ENCODE assay signal across 9 cellular contexts in genomic region chr7:97027427-97028234, GRCh38. TPM values are rescaled to one million over a fixed set of nuclear protein-coding genes. Genes with fewer than 3 reads are reported as not detected.
DNase-seq lines count a peak whose midpoint lies in the region; ATAC-seq, FAIRE-seq and TF ChIP-seq lines count a peak whose summit lies in the region.
"Had no signal": no experiment of that assay in that cellular context is flagged by ENCODE, and none has a peak within 500 bp of the region (broad histone marks: within the 10 kb centered on the region; RNA-seq: fewer than 3 reads in every experiment).

No MANE protein-coding gene starts in this region.

- H3K27me3 ChIP-seq in endothelial cell of umbilical vein (ENCODE audit: control insufficient read depth in 2 of 2, insufficient read depth in 2 of 2, low read length in 2 of 2), result peaks cover 51 to 64% of the 10 kb centered on the region in 2 experiments
- H3K27me3 ChIP-seq in mucosa of rectum (ENCODE audit: control insufficient read depth in 2 of 2, insufficient read depth in 2 of 2, low read length in 2 of 2), result peaks cover 47 to 57% of the 10 kb centered on the region in 2 donors

- no TSS peak for BruUV-seq in endothelial cell of umbilical vein (replicated peaks; lab: Mats Ljungman, UMichigan)

- H3K4me1 Mint-ChIP-seq in activated CD8-positive, alpha-beta memory T cell treated with anti-CD3 and anti-CD28 coated beads, Interleukin-2, amount 10 ng/mL, durations not matched to agents 7 days and 5 days, result peaks cover 21% of the 10 kb centered on the region

- H3K4me3 ChIP-seq in endothelial cell of umbilical vein (replicated peaks in 1 of 3; ENCODE audit: insufficient read depth in 1 of 3, low read depth in 1 of 3, low read length in 3 of 3), result peak overlapping the region in 2 of 3 experiments; percentile 11 to 12
- peak overlapping the region; percentile 24 to 62 for H3K4me3 ChIP-seq in mucosa of rectum (ENCODE audit: low read length in 2 of 2)

- dilution Hi-C loops in endothelial cell of umbilical vein (cut with MboI; ENCODE audit: extremely low pct_ligation_motif_present, low sequenced_read_pairs), result no loop called here

- peak overlapping the region; percentile 62 for H3K4me2 ChIP-seq in endothelial cell of umbilical vein (ENCODE audit: insufficient read depth, low read length)

- peak; percentile 90 for FAIRE-seq in endothelial cell of umbilical vein (lab: Jason Lieb, UNC)
- FAIRE-seq: colon had no signal

- CTCF ChIA-PET in activated CD8-positive, alpha-beta memory T cell treated with anti-CD3 and anti-CD28 coated beads, Interleukin-2, amount 10 ng/mL, durations not matched to agents 7 days and 5 days (lab: Charles Lee), result interaction anchor here (0.9 to 2.5 kb wide), 21 partner anchors 9 to 1114 kb away, joined by 3 to 26 read pairs (median 5); no protein-coding TSS in a partner anchor
- CTCF ChIA-PET in endothelial cell of umbilical vein (lab: Charles Lee), result interaction anchor here (0.6 to 5.9 kb wide), 81 partner anchors 11 to 1337 kb away, joined by 3 to 211 read pairs (median 4); no protein-coding TSS in a partner anchor

- H3K27ac Mint-ChIP-seq in activated CD8-positive, alpha-beta memory T cell treated with anti-CD3 and anti-CD28 coated beads, Interleukin-2, amount 10 ng/mL, durations not matched to agents 7 days and 5 days, result peak overlapping the region; percentile 48

- no peaks in the 10 kb centered on the region for H3K79me2 ChIP-seq in endothelial cell of umbilical vein (ENCODE audit: control insufficient read depth, insufficient read depth, low read length)

- intact Hi-C loops in endothelial cell of umbilical vein (cut with micrococcal nuclease), result loop anchor here (1.0 to 10.0 kb wide), 9 partner anchors 353 to 1304 kb away; partner anchors contain the start of gene SLC25A13

- H3K9me1 ChIP-seq in endothelial cell of umbilical vein (replicated peaks; ENCODE audit: control insufficient read depth, extremely low read depth, insufficient read depth, low read length), result no peaks in the 10 kb centered on the region

- H3K36me3 Mint-ChIP-seq in activated CD8-positive, alpha-beta memory T cell treated with anti-CD3 and anti-CD28 coated beads, Interleukin-2, amount 10 ng/mL, durations not matched to agents 7 days and 5 days, result no peaks in the 10 kb centered on the region

- H2AFZ ChIP-seq in endothelial cell of umbilical vein (ENCODE audit: low read depth, low read length), result no peak overlapping the region

- POLR2A ChIA-PET in endothelial cell of umbilical vein (lab: Charles Lee), result no interaction called here

- H3K9ac ChIP-seq in endothelial cell of umbilical vein (replicated peaks; ENCODE audit: extremely low read depth, insufficient read depth, low read length) (no peak overlapping the region), mucosa of rectum (ENCODE audit: low read depth in 1 of 2, low read length in 2 of 2) (no peak overlapping the region)

- H3K9me3 ChIP-seq in endothelial cell of umbilical vein (replicated peaks; ENCODE audit: control insufficient read depth, insufficient read depth, low read length) (no peaks in the 10 kb centered on the region), mucosa of rectum (ENCODE audit: control insufficient read depth in 2 of 2, low read length in 2 of 2) (no peaks in the 10 kb centered on the region)

- H3K36me3 ChIP-seq in endothelial cell of umbilical vein (ENCODE audit: control insufficient read depth in 2 of 2, extremely low read depth in 1 of 2, insufficient read depth in 2 of 2, low read length in 2 of 2), result no peaks in the 10 kb centered on the region
- H3K36me3 ChIP-seq in mucosa of rectum (ENCODE audit: control insufficient read depth in 2 of 2, insufficient read depth in 2 of 2, low read length in 2 of 2), result no peaks in the 10 kb centered on the region

- H3K27me3 Mint-ChIP-seq in activated CD8-positive, alpha-beta memory T cell treated with anti-CD3 and anti-CD28 coated beads, Interleukin-2, amount 10 ng/mL, durations not matched to agents 7 days and 5 days, result peaks cover 76% of the 10 kb centered on the region

- peak in 10 of 14 donors; percentile 51 to 82 (median 62) for DNase-seq in C1 segment of cervical spinal cord (lab: John Stamatoyannopoulos, UW)
- DNase-seq in NCI-H82 treated with DMSO at 0.1 percent for 48 hours (lab: John Stamatoyannopoulos, UW; ENCODE audit: unreplicated experiment), result peak; percentile 28
- DNase-seq in activated CD8-positive, alpha-beta memory T cell treated with anti-CD3 and anti-CD28 coated beads, Interleukin-2, amount 10 ng/mL, durations not matched to agents 7 days and 5 days, result peak; percentile 72
- DNase-seq in endothelial cell of umbilical vein (ENCODE audit: low read depth, low spot score), result peak; percentile 76
- DNase-seq in stimulated activated CD8-positive, alpha-beta memory T cell treated with anti-CD3 and anti-CD28 coated beads, Interleukin-7, amount 100 ng/mL, for 24 hours (ENCODE audit: low read depth), result peak; percentile 47

- peak; percentile 85 to 86 for TF ChIP-seq CTCF in endothelial cell of umbilical vein (IDR thresholded peaks at IDR 0.05; ENCODE audit: extremely low read depth in 1 of 2, insufficient read depth in 1 of 2, low read depth in 1 of 2, low read length in 2 of 2)

- H3K4me1 ChIP-seq in endothelial cell of umbilical vein (ENCODE audit: control insufficient read depth, extremely low read depth, insufficient read depth, low read length) (peaks cover 4% of the 10 kb centered on the region), mucosa of rectum (ENCODE audit: control insufficient read depth in 2 of 2, insufficient read depth in 2 of 2, low read length in 2 of 2) (peaks cover 3 to 6% of the 10 kb centered on the region in 2 donors)

- H4K20me1 ChIP-seq in endothelial cell of umbilical vein (replicated peaks; ENCODE audit: control insufficient read depth, extremely low read depth, insufficient read depth, low read length), result no peaks in the 10 kb centered on the region

- ATAC-seq in GM19035 (IDR thresholded peaks at IDR 0.05; ENCODE audit: unreplicated experiment), result peak; percentile 94
- ATAC-seq in HG03378 (IDR thresholded peaks at IDR 0.05; ENCODE audit: unreplicated experiment), result peak; percentile 88
- peak; percentile 80 for ATAC-seq in activated CD8-positive, alpha-beta memory T cell treated with anti-CD3 and anti-CD28 coated beads, Interleukin-2, amount 10 ng/mL, durations not matched to agents 7 days and 5 days

- H3K9me3 Mint-ChIP-seq in activated CD8-positive, alpha-beta memory T cell treated with anti-CD3 and anti-CD28 coated beads, Interleukin-2, amount 10 ng/mL, durations not matched to agents 7 days and 5 days (ENCODE audit: low read depth), result no peaks in the 10 kb centered on the region

- TF ChIP-seq POLR2A in endothelial cell of umbilical vein (IDR thresholded peaks at IDR 0.05; ENCODE audit: low read depth, low read length), result no peak

- no peak overlapping the region for H3K27ac ChIP-seq in endothelial cell of umbilical vein (ENCODE audit: insufficient read depth, low read depth, low read length)
- no peak overlapping the region for H3K27ac ChIP-seq in mucosa of rectum (ENCODE audit: low read depth in 2 of 2, low read length in 2 of 2)

- peak overlapping the region; percentile 51 for H3K4me3 Mint-ChIP-seq in activated CD8-positive, alpha-beta memory T cell treated with anti-CD3 and anti-CD28 coated beads, Interleukin-2, amount 10 ng/mL, durations not matched to agents 7 days and 5 days

TF ChIP-seq in endothelial cell of umbilical vein, 7 proteins besides CTCF, POLR2A, EP300 and RAD21:
- TF ChIP-seq MYC (IDR thresholded peaks at IDR 0.05; ENCODE audit: low read depth, low read length) (no peak), JUN (IDR thresholded peaks at IDR 0.05; ENCODE audit: borderline replicate concordance, insufficient read depth, insufficient read length, low read depth) (no peak), POLR2AphosphoS5 (IDR thresholded peaks at IDR 0.05; ENCODE audit: insufficient read depth, low read depth, low read length) (no peak), FOS (IDR thresholded peaks at IDR 0.05; ENCODE audit: borderline replicate concordance, insufficient read depth, low read length) (no peak), GATA2 (IDR thresholded peaks at IDR 0.05; ENCODE audit: insufficient read depth, insufficient read length, low read depth, low read length) (no peak)
- TF ChIP-seq, protein P1, sequence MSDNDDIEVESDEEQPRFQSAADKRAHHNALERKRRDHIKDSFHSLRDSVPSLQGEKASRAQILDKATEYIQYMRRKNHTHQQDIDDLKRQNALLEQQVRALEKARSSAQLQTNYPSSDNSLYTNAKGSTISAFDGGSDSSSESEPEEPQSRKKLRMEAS (IDR thresholded peaks at IDR 0.05; ENCODE audit: insufficient read depth, insufficient read length), result no peak

RNA-seq across cellular contexts. Expression of gene DLX5, which starts 3.0 kb away (rescaled TPM):
- not detected for total RNA-seq in activated CD8-positive, alpha-beta memory T cell treated with anti-CD3 and anti-CD28 coated beads, Interleukin-2, amount 10 ng/mL, durations not matched to agents 7 days and 5 days
- not detected in 2 replicates for total RNA-seq in endothelial cell of umbilical vein
- not detected in 2 replicates for polyA plus RNA-seq in endothelial cell of umbilical vein
- polyA plus RNA-seq in endothelial cell of umbilical vein (2011; cell fraction: cytosol; rRNA removed), result not detected in 2 replicates
- not detected in 2 replicates for polyA plus RNA-seq in endothelial cell of umbilical vein (2011; cell fraction: nucleus; rRNA removed)
- polyA plus RNA-seq in endothelial cell of umbilical vein (2012), result not detected in 2 replicates
- not detected in 2 replicates for polyA minus RNA-seq in endothelial cell of umbilical vein
- polyA minus RNA-seq in endothelial cell of umbilical vein (2011; cell fraction: cytosol; rRNA and poly(A)+ RNA removed), result not detected
- not detected in 2 replicates for polyA minus RNA-seq in endothelial cell of umbilical vein (2011; cell fraction: nucleus; rRNA and poly(A)+ RNA removed)

RNA-seq across cellular contexts. Expression of gene DLX6, which starts 22.3 kb away (rescaled TPM):
- total RNA-seq in activated CD8-positive, alpha-beta memory T cell treated with anti-CD3 and anti-CD28 coated beads, Interleukin-2, amount 10 ng/mL, durations not matched to agents 7 days and 5 days, result not detected
- not detected in 2 replicates for total RNA-seq in endothelial cell of umbilical vein
- polyA plus RNA-seq in endothelial cell of umbilical vein, result not detected in 2 replicates
- not detected in 2 replicates for polyA plus RNA-seq in endothelial cell of umbilical vein (2011; cell fraction: cytosol; rRNA removed)
- polyA plus RNA-seq in endothelial cell of umbilical vein (2011; cell fraction: nucleus; rRNA removed), result not detected in 2 replicates
- not detected in 2 replicates for polyA plus RNA-seq in endothelial cell of umbilical vein (2012)
- polyA minus RNA-seq in endothelial cell of umbilical vein, result not detected in 2 replicates
- polyA minus RNA-seq in endothelial cell of umbilical vein (2011; cell fraction: cytosol; rRNA and poly(A)+ RNA removed), result not detected
- polyA minus RNA-seq in endothelial cell of umbilical vein (2011; cell fraction: nucleus; rRNA and poly(A)+ RNA removed), result not detected in 2 replicates
